Comparison of ENCODE assay signal across 1 cellular context in genomic region chr2:69997296-69998184, GRCh38.
TF ChIP-seq lines count a peak whose summit lies in the region.

No MANE protein-coding gene starts in this region.

TF ChIP-seq in K562, 482 proteins besides CTCF, POLR2A, EP300 and RAD21 (continued from another document and continues in another):
- TF ChIP-seq ARID4B (CRISPR knock-in tag; IDR thresholded peaks at IDR 0.05) (no peak), XRCC3 (IDR thresholded peaks at IDR 0.05) (no peak), MAFF (IDR thresholded peaks at IDR 0.05; ENCODE audit: low read length) (no peak), XRCC5 (IDR thresholded peaks at IDR 0.05; ENCODE audit: low read depth, low read length) (no peak), MAFK (IDR thresholded peaks at IDR 0.05; ENCODE audit: low read length) (peak; percentile 43; the same call in 1 of the 2 replicates), SP2 (IDR thresholded peaks at IDR 0.05; ENCODE audit: extremely low read depth, low read depth, low read length, poor library complexity, severe bottlenecking) (no peak), CGGBP1 (CRISPR knock-in tag; IDR thresholded peaks at IDR 0.05) (no peak), PURB (CRISPR knock-in tag; IDR thresholded peaks at IDR 0.05; ENCODE audit: low read depth) (no peak), PTTG1 (tag; IDR thresholded peaks at IDR 0.05; ENCODE audit: low read depth) (no peak), ETV5 (CRISPR knock-in tag; IDR thresholded peaks at IDR 0.05; ENCODE audit: low read depth) (no peak), ZNF143 (CRISPR knock-in tag; IDR thresholded peaks at IDR 0.05) (no peak), CEBPB (tag; IDR thresholded peaks at IDR 0.05) (no peak), USF2 (CRISPR knock-in tag; IDR thresholded peaks at IDR 0.05) (no peak), CBX1 (IDR thresholded peaks at IDR 0.05; ENCODE audit: low read depth) (no peak), MTA3 (IDR thresholded peaks at IDR 0.05; ENCODE audit: borderline replicate concordance) (peak; percentile 46; the same call in 1 of the 2 replicates), ASH1L (IDR thresholded peaks at IDR 0.05; ENCODE audit: borderline replicate concordance, low read depth, partially characterized antibody) (no peak), PCBP2 (IDR thresholded peaks at IDR 0.05; ENCODE audit: low read depth, low read length, poor library complexity, severe bottlenecking) (no peak), TBP (optimal IDR thresholded peaks at IDR 0.05; ENCODE audit: low read depth, low read length) (no peak), HMGN3 (IDR thresholded peaks at IDR 0.05; ENCODE audit: borderline replicate concordance, extremely low read depth, insufficient read length, low read depth, low read length) (no peak), RAD51 (IDR thresholded peaks at IDR 0.05; ENCODE audit: borderline replicate concordance, low read depth) (no peak), ZNF75A (CRISPR knock-in tag; IDR thresholded peaks at IDR 0.05) (no peak), SMARCA5 (IDR thresholded peaks at IDR 0.05) (no peak), ARHGAP35 (IDR thresholded peaks at IDR 0.05; ENCODE audit: partially characterized antibody) (no peak), ZNF507 (tag; conservative IDR thresholded peaks at IDR 0.05) (no peak), MEIS2 (IDR thresholded peaks at IDR 0.05; ENCODE audit: partially characterized antibody) (peak; percentile 44), ZSCAN32 (CRISPR knock-in tag; IDR thresholded peaks at IDR 0.05) (no peak), ZNF224 (CRISPR knock-in tag; IDR thresholded peaks at IDR 0.05) (no peak), CREB1 (IDR thresholded peaks at IDR 0.05) (no peak), CREB1 (CRISPR knock-in tag; IDR thresholded peaks at IDR 0.05) (no peak), GTF2A2 (tag; IDR thresholded peaks at IDR 0.05) (no peak), ZNF79 (CRISPR knock-in tag; IDR thresholded peaks at IDR 0.05; ENCODE audit: low read depth) (no peak), ZKSCAN3 (CRISPR knock-in tag; IDR thresholded peaks at IDR 0.05) (no peak), JUND (IDR thresholded peaks at IDR 0.05; ENCODE audit: borderline replicate concordance, low read depth, low read length) (peak; percentile 96), JUND (tag; IDR thresholded peaks at IDR 0.05; ENCODE audit: borderline replicate concordance, low read depth, low read length) (peak; percentile 92; the same call in 2 of the 3 replicates), ZNF584 (CRISPR knock-in tag; IDR thresholded peaks at IDR 0.05; ENCODE audit: low read depth) (peak; percentile 49; the same call in 1 of the 2 replicates), ZEB2 (IDR thresholded peaks at IDR 0.05) (peak; percentile 96), ZBTB12 (CRISPR knock-in tag; IDR thresholded peaks at IDR 0.05) (no peak)
- TF ChIP-seq, protein P1, sequence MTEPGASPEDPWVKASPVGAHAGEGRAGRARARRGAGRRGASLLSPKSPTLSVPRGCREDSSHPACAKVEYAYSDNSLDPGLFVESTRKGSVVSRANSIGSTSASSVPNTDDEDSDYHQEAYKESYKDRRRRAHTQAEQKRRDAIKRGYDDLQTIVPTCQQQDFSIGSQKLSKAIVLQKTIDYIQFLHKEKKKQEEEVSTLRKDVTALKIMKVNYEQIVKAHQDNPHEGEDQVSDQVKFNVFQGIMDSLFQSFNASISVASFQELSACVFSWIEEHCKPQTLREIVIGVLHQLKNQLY (CRISPR knock-in tag; conservative IDR thresholded peaks at IDR 0.05), result no peak
- TF ChIP-seq, protein P2, sequence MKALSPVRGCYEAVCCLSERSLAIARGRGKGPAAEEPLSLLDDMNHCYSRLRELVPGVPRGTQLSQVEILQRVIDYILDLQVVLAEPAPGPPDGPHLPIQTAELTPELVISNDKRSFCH (CRISPR knock-in tag; IDR thresholded peaks at IDR 0.05), result no peak
- TF ChIP-seq, protein P2 (tag; IDR thresholded peaks at IDR 0.05), result no peak
- TF ChIP-seq, protein P3, sequence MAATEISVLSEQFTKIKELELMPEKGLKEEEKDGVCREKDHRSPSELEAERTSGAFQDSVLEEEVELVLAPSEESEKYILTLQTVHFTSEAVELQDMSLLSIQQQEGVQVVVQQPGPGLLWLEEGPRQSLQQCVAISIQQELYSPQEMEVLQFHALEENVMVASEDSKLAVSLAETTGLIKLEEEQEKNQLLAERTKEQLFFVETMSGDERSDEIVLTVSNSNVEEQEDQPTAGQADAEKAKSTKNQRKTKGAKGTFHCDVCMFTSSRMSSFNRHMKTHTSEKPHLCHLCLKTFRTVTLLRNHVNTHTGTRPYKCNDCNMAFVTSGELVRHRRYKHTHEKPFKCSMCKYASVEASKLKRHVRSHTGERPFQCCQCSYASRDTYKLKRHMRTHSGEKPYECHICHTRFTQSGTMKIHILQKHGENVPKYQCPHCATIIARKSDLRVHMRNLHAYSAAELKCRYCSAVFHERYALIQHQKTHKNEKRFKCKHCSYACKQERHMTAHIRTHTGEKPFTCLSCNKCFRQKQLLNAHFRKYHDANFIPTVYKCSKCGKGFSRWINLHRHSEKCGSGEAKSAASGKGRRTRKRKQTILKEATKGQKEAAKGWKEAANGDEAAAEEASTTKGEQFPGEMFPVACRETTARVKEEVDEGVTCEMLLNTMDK (IDR thresholded peaks at IDR 0.05; ENCODE audit: borderline replicate concordance, insufficient read depth, low read depth, low read length, poor library complexity, severe bottlenecking), result no peak
- TF ChIP-seq, protein P4, sequence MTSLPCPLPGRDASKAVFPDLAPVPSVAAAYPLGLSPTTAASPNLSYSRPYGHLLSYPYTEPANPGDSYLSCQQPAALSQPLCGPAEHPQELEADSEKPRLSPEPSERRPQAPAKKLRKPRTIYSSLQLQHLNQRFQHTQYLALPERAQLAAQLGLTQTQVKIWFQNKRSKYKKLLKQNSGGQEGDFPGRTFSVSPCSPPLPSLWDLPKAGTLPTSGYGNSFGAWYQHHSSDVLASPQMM (CRISPR knock-in tag; IDR thresholded peaks at IDR 0.05), result no peak
- TF ChIP-seq, protein P5, sequence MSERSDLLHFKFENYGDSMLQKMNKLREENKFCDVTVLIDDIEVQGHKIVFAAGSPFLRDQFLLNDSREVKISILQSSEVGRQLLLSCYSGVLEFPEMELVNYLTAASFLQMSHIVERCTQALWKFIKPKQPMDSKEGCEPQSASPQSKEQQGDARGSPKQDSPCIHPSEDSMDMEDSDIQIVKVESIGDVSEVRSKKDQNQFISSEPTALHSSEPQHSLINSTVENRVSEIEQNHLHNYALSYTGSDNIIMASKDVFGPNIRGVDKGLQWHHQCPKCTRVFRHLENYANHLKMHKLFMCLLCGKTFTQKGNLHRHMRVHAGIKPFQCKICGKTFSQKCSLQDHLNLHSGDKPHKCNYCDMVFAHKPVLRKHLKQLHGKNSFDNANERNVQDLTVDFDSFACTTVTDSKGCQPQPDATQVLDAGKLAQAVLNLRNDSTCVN (CRISPR knock-in tag; IDR thresholded peaks at IDR 0.05), result 0 out of 2 replicates have a peak, but pooled peaks have one; percentile 20
- TF ChIP-seq, protein P6, sequence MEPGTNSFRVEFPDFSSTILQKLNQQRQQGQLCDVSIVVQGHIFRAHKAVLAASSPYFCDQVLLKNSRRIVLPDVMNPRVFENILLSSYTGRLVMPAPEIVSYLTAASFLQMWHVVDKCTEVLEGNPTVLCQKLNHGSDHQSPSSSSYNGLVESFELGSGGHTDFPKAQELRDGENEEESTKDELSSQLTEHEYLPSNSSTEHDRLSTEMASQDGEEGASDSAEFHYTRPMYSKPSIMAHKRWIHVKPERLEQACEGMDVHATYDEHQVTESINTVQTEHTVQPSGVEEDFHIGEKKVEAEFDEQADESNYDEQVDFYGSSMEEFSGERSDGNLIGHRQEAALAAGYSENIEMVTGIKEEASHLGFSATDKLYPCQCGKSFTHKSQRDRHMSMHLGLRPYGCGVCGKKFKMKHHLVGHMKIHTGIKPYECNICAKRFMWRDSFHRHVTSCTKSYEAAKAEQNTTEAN (CRISPR knock-in tag; IDR thresholded peaks at IDR 0.05), result no peak
- TF ChIP-seq, protein P7, sequence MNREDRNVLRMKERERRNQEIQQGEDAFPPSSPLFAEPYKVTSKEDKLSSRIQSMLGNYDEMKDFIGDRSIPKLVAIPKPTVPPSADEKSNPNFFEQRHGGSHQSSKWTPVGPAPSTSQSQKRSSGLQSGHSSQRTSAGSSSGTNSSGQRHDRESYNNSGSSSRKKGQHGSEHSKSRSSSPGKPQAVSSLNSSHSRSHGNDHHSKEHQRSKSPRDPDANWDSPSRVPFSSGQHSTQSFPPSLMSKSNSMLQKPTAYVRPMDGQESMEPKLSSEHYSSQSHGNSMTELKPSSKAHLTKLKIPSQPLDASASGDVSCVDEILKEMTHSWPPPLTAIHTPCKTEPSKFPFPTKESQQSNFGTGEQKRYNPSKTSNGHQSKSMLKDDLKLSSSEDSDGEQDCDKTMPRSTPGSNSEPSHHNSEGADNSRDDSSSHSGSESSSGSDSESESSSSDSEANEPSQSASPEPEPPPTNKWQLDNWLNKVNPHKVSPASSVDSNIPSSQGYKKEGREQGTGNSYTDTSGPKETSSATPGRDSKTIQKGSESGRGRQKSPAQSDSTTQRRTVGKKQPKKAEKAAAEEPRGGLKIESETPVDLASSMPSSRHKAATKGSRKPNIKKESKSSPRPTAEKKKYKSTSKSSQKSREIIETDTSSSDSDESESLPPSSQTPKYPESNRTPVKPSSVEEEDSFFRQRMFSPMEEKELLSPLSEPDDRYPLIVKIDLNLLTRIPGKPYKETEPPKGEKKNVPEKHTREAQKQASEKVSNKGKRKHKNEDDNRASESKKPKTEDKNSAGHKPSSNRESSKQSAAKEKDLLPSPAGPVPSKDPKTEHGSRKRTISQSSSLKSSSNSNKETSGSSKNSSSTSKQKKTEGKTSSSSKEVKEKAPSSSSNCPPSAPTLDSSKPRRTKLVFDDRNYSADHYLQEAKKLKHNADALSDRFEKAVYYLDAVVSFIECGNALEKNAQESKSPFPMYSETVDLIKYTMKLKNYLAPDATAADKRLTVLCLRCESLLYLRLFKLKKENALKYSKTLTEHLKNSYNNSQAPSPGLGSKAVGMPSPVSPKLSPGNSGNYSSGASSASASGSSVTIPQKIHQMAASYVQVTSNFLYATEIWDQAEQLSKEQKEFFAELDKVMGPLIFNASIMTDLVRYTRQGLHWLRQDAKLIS (CRISPR knock-in tag; IDR thresholded peaks at IDR 0.05), result no peak
- TF ChIP-seq, protein P8, sequence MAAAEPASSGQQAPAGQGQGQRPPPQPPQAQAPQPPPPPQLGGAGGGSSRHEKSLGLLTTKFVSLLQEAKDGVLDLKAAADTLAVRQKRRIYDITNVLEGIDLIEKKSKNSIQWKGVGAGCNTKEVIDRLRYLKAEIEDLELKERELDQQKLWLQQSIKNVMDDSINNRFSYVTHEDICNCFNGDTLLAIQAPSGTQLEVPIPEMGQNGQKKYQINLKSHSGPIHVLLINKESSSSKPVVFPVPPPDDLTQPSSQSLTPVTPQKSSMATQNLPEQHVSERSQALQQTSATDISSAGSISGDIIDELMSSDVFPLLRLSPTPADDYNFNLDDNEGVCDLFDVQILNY (CRISPR knock-in tag; IDR thresholded peaks at IDR 0.05), result no peak
